In the genomic region with DNA sequence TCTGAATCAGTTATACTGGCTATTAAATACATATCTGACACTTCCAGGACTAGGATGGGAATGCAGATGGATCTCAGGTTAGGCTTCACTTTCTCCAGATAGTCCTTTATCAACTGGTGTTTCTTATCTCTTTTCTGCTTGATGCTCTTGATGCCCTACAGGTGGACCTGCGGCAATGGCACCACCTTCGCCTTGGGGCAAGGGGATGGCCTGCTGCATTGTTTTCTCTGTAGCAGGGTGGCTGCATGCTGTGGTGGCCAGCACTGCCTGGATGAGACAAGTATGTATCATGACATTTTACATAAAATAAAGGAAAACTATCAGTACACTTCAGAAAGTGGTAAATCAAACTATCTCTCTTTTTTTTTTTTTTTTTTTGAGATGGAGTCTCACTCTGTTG, we compare ENCODE assay signal across 6 cellular contexts.
"Had no signal": no experiment of that assay in that cellular context is flagged by ENCODE, and none has a peak within 500 bp of the region (broad histone marks: within the 10 kb centered on the region; RNA-seq: fewer than 3 reads in every experiment).

No MANE protein-coding gene starts in this region.

- ATAC-seq: HepG2, K562 had no signal

- H3K4me3 ChIP-seq: K562 had no signal

- H3K27ac ChIP-seq: HL-60 had no signal

- DNase-seq: IMR-90, KBM-7, KG1 had no signal
